ENCODE assay signal across 21 cellular contexts in the genomic region with DNA sequence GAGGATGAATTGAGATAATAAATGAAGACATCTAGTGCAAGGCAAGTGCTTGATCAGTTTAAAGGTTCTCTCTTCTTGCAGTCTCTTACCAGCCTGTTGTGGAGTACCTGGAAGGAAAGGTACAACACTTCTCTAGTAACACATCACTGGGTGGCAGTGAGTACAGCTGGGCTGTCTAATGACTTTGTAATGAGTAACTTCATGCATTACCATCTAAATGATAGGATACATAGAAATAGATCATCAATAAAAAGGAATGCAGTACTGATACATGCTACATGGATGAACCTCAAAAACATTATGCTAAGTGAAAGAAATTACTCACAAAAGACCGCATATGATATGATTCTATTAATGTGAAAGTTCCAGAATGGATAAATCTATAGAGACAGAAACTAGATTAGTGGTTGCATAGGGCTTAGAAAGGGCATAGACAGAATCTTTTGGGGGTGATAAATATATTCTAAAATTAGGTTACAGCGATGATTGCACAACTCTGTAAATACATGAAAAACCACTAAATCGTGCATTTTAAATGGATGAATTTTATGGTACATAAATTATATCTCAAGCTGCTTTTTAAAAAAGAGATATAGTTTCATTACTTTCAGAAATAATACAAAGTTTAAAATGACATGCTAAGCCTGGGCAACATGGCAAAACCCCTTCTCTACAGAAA.
DNase-seq lines count a peak whose midpoint lies in the region; ATAC-seq and TF ChIP-seq lines count a peak whose summit lies in the region.
"Had no signal": no experiment of that assay in that cellular context is flagged by ENCODE, and none has a peak within 500 bp of the region (broad histone marks: within the 10 kb centered on the region; RNA-seq: fewer than 3 reads in every experiment).

No MANE protein-coding gene starts in this region.

- peak overlapping the region; percentile 80 for H3K27ac Mint-ChIP-seq in activated CD4-positive, alpha-beta T cell treated with anti-CD3 and anti-CD28 coated beads for 36 hours
- H3K27ac Mint-ChIP-seq in activated CD8-positive, alpha-beta T cell treated with anti-CD3 and anti-CD28 coated beads, Interleukin-2, amount 10 ng/mL, durations not matched to agents 7 days and 5 days, result peak overlapping the region; percentile 69
- H3K27ac Mint-ChIP-seq: neural progenitor cell had no signal

- H3K4me3 Mint-ChIP-seq in activated CD4-positive, alpha-beta T cell treated with anti-CD3 and anti-CD28 coated beads for 36 hours, result no peak overlapping the region
- no peak overlapping the region for H3K4me3 Mint-ChIP-seq in activated CD8-positive, alpha-beta T cell treated with anti-CD3 and anti-CD28 coated beads, Interleukin-2, amount 10 ng/mL, durations not matched to agents 7 days and 5 days
- H3K4me3 Mint-ChIP-seq: neural progenitor cell had no signal

- H3K4me1 Mint-ChIP-seq in activated CD4-positive, alpha-beta T cell treated with anti-CD3 and anti-CD28 coated beads for 36 hours, result peaks cover 61% of the 10 kb centered on the region
- peaks cover 83% of the 10 kb centered on the region for H3K4me1 Mint-ChIP-seq in activated CD8-positive, alpha-beta T cell treated with anti-CD3 and anti-CD28 coated beads, Interleukin-2, amount 10 ng/mL, durations not matched to agents 7 days and 5 days (ENCODE audit: low read depth)

- CTCF ChIA-PET in activated CD4-positive, alpha-beta T cell treated with anti-CD3 and anti-CD28 coated beads for 36 hours (lab: Charles Lee), result interaction anchor here (4.2 kb wide), 1 partner anchor 14 kb away, joined by 19 read pairs; no protein-coding TSS in a partner anchor
- CTCF ChIA-PET in activated CD8-positive, alpha-beta T cell treated with anti-CD3 and anti-CD28 coated beads, Interleukin-2, amount 10 ng/mL, durations not matched to agents 7 days and 5 days (lab: Charles Lee), result interaction anchor here (0.6 to 2.8 kb wide), 8 partner anchors 9 to 372 kb away, joined by 3 to 13 read pairs (median 5); no protein-coding TSS in a partner anchor

- peak overlapping the region; percentile 92 for H3K27ac ChIP-seq in neutrophil
- H3K27ac ChIP-seq: neural progenitor cell, thyroid gland, VCaP had no signal

- POLR2A ChIA-PET in activated CD4-positive, alpha-beta T cell treated with anti-CD3 and anti-CD28 coated beads for 36 hours (lab: Charles Lee), result interaction anchor here (1.8 kb wide), 1 partner anchor 14 kb away, joined by 5 read pairs; no protein-coding TSS in a partner anchor
- POLR2A ChIA-PET in activated CD8-positive, alpha-beta T cell treated with anti-CD3 and anti-CD28 coated beads, Interleukin-2, amount 10 ng/mL, durations not matched to agents 7 days and 5 days (lab: Charles Lee), result interaction anchor here (1.0 to 1.7 kb wide), 2 partner anchors 9 to 40 kb away, joined by 3 to 4 read pairs; no protein-coding TSS in a partner anchor

- H3K4me3 ChIP-seq in neutrophil (ENCODE audit: low read depth in 1 of 2, low read length in 1 of 2), result peak overlapping the region in 1 of 2 experiments; percentile 56
- H3K4me3 ChIP-seq: A549, neural progenitor cell, thyroid gland had no signal

- H3K27me3 ChIP-seq in neutrophil, result no peaks in the 10 kb centered on the region
- H3K27me3 ChIP-seq: neural progenitor cell, spleen, thyroid gland had no signal

- TF ChIP-seq CTCF in neutrophil (IDR thresholded peaks at IDR 0.05), result no peak

- H3K4me1 ChIP-seq in neutrophil (ENCODE audit: control insufficient read depth in 1 of 2, insufficient read depth in 1 of 2, low read depth in 1 of 2, low read length in 1 of 2), result peaks cover 63 to 87% of the 10 kb centered on the region in 2 experiments

- ATAC-seq in activated CD4-positive, alpha-beta T cell treated with anti-CD3 and anti-CD28 coated beads for 36 hours, result peak; percentile 34
- ATAC-seq in GM18511 (IDR thresholded peaks at IDR 0.05; ENCODE audit: unreplicated experiment), result peak; percentile 35
- ATAC-seq in activated CD8-positive, alpha-beta T cell treated with anti-CD3 and anti-CD28 coated beads, Interleukin-2, amount 10 ng/mL, durations not matched to agents 7 days and 5 days, result no peak
- ATAC-seq in GM18870 (IDR thresholded peaks at IDR 0.05; ENCODE audit: unreplicated experiment), result no peak
- ATAC-seq: left colon, Right ventricle myocardium inferior had no signal

- no peak for DNase-seq in activated CD4-positive, alpha-beta T cell treated with anti-CD3 and anti-CD28 coated beads for 36 hours
- DNase-seq in activated CD4-positive, alpha-beta T cell treated with anti-CD3 and anti-CD28 coated beads for 4 hours, result no peak
- no peak for DNase-seq in activated CD8-positive, alpha-beta T cell treated with anti-CD3 and anti-CD28 coated beads, Interleukin-2, amount 10 ng/mL, durations not matched to agents 7 days and 5 days
- DNase-seq in NCI-H524 treated with DMSO at 0.1 percent for 48 hours (lab: John Stamatoyannopoulos, UW) (no peak), DMS153 treated with DMSO at 0.1 percent for 48 hours (lab: John Stamatoyannopoulos, UW; ENCODE audit: unreplicated experiment) (no peak)
- DNase-seq: amniotic stem cell, caudate nucleus, DMS79 treated with DMSO at 0.1 percent for 48 hours, erythroblast, left colon, NCI-H187 treated with DMSO at 0.1 percent for 48 hours, NCI-H446 treated with DMSO at 0.1 percent for 48 hours, spleen, thyroid gland had no signal

- H3K9me3 ChIP-seq in neutrophil, result no peaks in the 10 kb centered on the region
- H3K9me3 ChIP-seq: A549, spleen, thyroid gland had no signal

- no peaks in the 10 kb centered on the region for H3K36me3 Mint-ChIP-seq in activated CD4-positive, alpha-beta T cell treated with anti-CD3 and anti-CD28 coated beads for 36 hours (ENCODE audit: low read depth)
- peaks cover 31% of the 10 kb centered on the region for H3K36me3 Mint-ChIP-seq in activated CD8-positive, alpha-beta T cell treated with anti-CD3 and anti-CD28 coated beads, Interleukin-2, amount 10 ng/mL, durations not matched to agents 7 days and 5 days (ENCODE audit: low read depth)
- H3K36me3 Mint-ChIP-seq: neural progenitor cell had no signal

- intact Hi-C loops in activated CD4-positive, alpha-beta T cell treated with anti-CD3 and anti-CD28 coated beads for 36 hours (cut with DNase I, micrococcal nuclease), result loop anchor here (2.0 to 5.0 kb wide), 5 partner anchors 114 to 394 kb away; a partner anchor contains a TSS

- H3K27me3 Mint-ChIP-seq in activated CD4-positive, alpha-beta T cell treated with anti-CD3 and anti-CD28 coated beads for 36 hours, result no peaks in the 10 kb centered on the region
- H3K27me3 Mint-ChIP-seq in activated CD8-positive, alpha-beta T cell treated with anti-CD3 and anti-CD28 coated beads, Interleukin-2, amount 10 ng/mL, durations not matched to agents 7 days and 5 days (ENCODE audit: low read depth), result no peaks in the 10 kb centered on the region

- no peaks in the 10 kb centered on the region for H3K36me3 ChIP-seq in neutrophil
- H3K36me3 ChIP-seq: neural progenitor cell, spleen, thyroid gland had no signal

- H3K9me3 Mint-ChIP-seq in activated CD4-positive, alpha-beta T cell treated with anti-CD3 and anti-CD28 coated beads for 36 hours (ENCODE audit: low read depth), result no peaks in the 10 kb centered on the region
- H3K9me3 Mint-ChIP-seq in activated CD8-positive, alpha-beta T cell treated with anti-CD3 and anti-CD28 coated beads, Interleukin-2, amount 10 ng/mL, durations not matched to agents 7 days and 5 days (ENCODE audit: insufficient read depth), result no peaks in the 10 kb centered on the region
- H3K9me3 Mint-ChIP-seq: neural progenitor cell had no signal

Comparison
In these comparisons a context has a peak if more than half of its experiments do, and no peak if none do; other contexts are left out.
1. ATAC-seq: peak in activated CD4-positive, alpha-beta T cell treated with anti-CD3 and anti-CD28 coated beads for 36 hours (single experiment) and GM18511 (single experiment); none in activated CD8-positive, alpha-beta T cell treated with anti-CD3 and anti-CD28 coated beads, Interleukin-2, amount 10 ng/mL, durations not matched to agents 7 days and 5 days (single experiment) and GM18870 (single experiment).